In genomic region chr11:20387262-20388095, GRCh38 we compare ENCODE assay signal across 8 cellular contexts. TPM values are rescaled to one million over a fixed set of nuclear protein-coding genes. Genes with fewer than 3 reads are reported as not detected.
DNase-seq lines count a peak whose midpoint lies in the region; ATAC-seq and TF ChIP-seq lines count a peak whose summit lies in the region.

TSS of gene PRMT3 (plus strand) at chr11:20387716. CDS start at chr11:20387747, 31 bp downstream.

- H3K79me2 ChIP-seq in fibroblast of lung (ENCODE audit: control insufficient read depth, insufficient read depth, low read length): peaks cover 5% of the 10 kb centered on the region

- H3K27ac Mint-ChIP-seq in activated T-helper 17 cell treated with anti-CD3 and anti-CD28 coated beads, Interleukin-2, amount 50 U/mL, for 72 hours: peak within 1 kb of the TSS; percentile 98
- peak within 1 kb of the TSS; percentile 98 to 100 (median 100) for H3K27ac Mint-ChIP-seq in naive thymus-derived CD8-positive, alpha-beta T cell
- H3K27ac Mint-ChIP-seq in stimulated activated naive B cell treated with anti-CD40 and anti-IgM and Interleukin-4, amounts not matched to agents 10 μg/mL and 1 μg/mL and 100 μg/mL, for 72 hours: peak within 1 kb of the TSS; percentile 100

- no peaks in the 10 kb centered on the region for H3K9me3 Mint-ChIP-seq in activated T-helper 17 cell treated with anti-CD3 and anti-CD28 coated beads, Interleukin-2, amount 50 U/mL, for 72 hours
- H3K9me3 Mint-ChIP-seq in naive thymus-derived CD8-positive, alpha-beta T cell: no peaks in the 10 kb centered on the region
- H3K9me3 Mint-ChIP-seq in stimulated activated naive B cell treated with anti-CD40 and anti-IgM and Interleukin-4, amounts not matched to agents 10 μg/mL and 1 μg/mL and 100 μg/mL, for 72 hours: no peaks in the 10 kb centered on the region

- POLR2A ChIA-PET in RWPE1 (lab: Yijun Ruan, JAX; ENCODE audit: low non-redundant PET): no interaction called here
- POLR2A ChIA-PET in naive thymus-derived CD8-positive, alpha-beta T cell (lab: Charles Lee): interaction anchor here (1.1 to 1.9 kb wide), 3 partner anchors 10 to 24 kb away, joined by 3 to 12 read pairs (median 6); partner anchors contain the start of gene HTATIP2

- H3K4me1 Mint-ChIP-seq in activated T-helper 17 cell treated with anti-CD3 and anti-CD28 coated beads, Interleukin-2, amount 50 U/mL, for 72 hours: no peaks in the 10 kb centered on the region
- peaks cover 15 to 37% (median 28%) of the 10 kb centered on the region in 4 donors for H3K4me1 Mint-ChIP-seq in naive thymus-derived CD8-positive, alpha-beta T cell
- H3K4me1 Mint-ChIP-seq in stimulated activated naive B cell treated with anti-CD40 and anti-IgM and Interleukin-4, amounts not matched to agents 10 μg/mL and 1 μg/mL and 100 μg/mL, for 72 hours: peaks cover 9 to 15% of the 10 kb centered on the region in 2 donors

- ATAC-seq in activated T-helper 17 cell treated with anti-CD3 and anti-CD28 coated beads, Interleukin-2, amount 50 U/mL, for 72 hours (replicated peaks): peak; percentile 92
- ATAC-seq in naive thymus-derived CD8-positive, alpha-beta T cell: peak; percentile 87 to 89
- peak; percentile 88 to 93 for ATAC-seq in stimulated activated naive B cell treated with anti-CD40 and anti-IgM and Interleukin-4, amounts not matched to agents 10 μg/mL and 1 μg/mL and 100 μg/mL, for 72 hours (replicated peaks)

- peak within 1 kb of the TSS; percentile 94 for H3K9ac ChIP-seq in fibroblast of lung (ENCODE audit: insufficient read depth, low read length)

- H3K9me3 ChIP-seq in fibroblast of lung (ENCODE audit: control insufficient read depth, insufficient read depth, low read depth, low read length): no peaks in the 10 kb centered on the region

- H3K36me3 ChIP-seq in H7 (replicated peaks; ENCODE audit: control insufficient read depth, insufficient read depth, low read length) (no peaks in the 10 kb centered on the region; the same call in none of the 2 replicates), fibroblast of lung (ENCODE audit: control insufficient read depth, insufficient read depth, low read length) (no peaks in the 10 kb centered on the region)

- DNase-seq in ELR (ENCODE audit: low read depth) (peak; percentile 95), H7 (peak; percentile 95), LoVo (ENCODE audit: low spot score) (peak; percentile 95), RWPE1 (ENCODE audit: low spot score) (peak; percentile 93), fibroblast of lung (ENCODE audit: low read depth in 2 of 2) (peak; percentile 93 to 95)
- DNase-seq in naive thymus-derived CD8-positive, alpha-beta T cell: peak; percentile 95 to 99 (median 98)
- DNase-seq in stimulated activated naive B cell treated with anti-CD40 and anti-IgM and Interleukin-4, amounts not matched to agents 10 μg/mL and 1 μg/mL and 100 μg/mL, for 72 hours: peak; percentile 96

- peak; percentile 28 for TF ChIP-seq CTCF in RWPE1 (conservative IDR thresholded peaks at IDR 0.05; ENCODE audit: low read depth)
- peak in 1 of 2 donors; percentile 99 for TF ChIP-seq CTCF in fibroblast of lung (conservative IDR thresholded peaks at IDR 0.05 in 1 of 2, IDR thresholded peaks at IDR 0.05 in 1 of 2; ENCODE audit: low read depth in 1 of 2, low read length in 2 of 2)

- H3K4me3 Mint-ChIP-seq in activated T-helper 17 cell treated with anti-CD3 and anti-CD28 coated beads, Interleukin-2, amount 50 U/mL, for 72 hours: peak within 1 kb of the TSS; percentile 95
- peak within 1 kb of the TSS; percentile 94 to 99 (median 97) for H3K4me3 Mint-ChIP-seq in naive thymus-derived CD8-positive, alpha-beta T cell
- peak within 1 kb of the TSS; percentile 98 to 100 for H3K4me3 Mint-ChIP-seq in stimulated activated naive B cell treated with anti-CD40 and anti-IgM and Interleukin-4, amounts not matched to agents 10 μg/mL and 1 μg/mL and 100 μg/mL, for 72 hours

- H3K4me3 ChIP-seq in H7 (ENCODE audit: insufficient read depth, low read depth, low read length) (peak within 1 kb of the TSS; percentile 82), fibroblast of lung (replicated peaks in 1 of 4; ENCODE audit: control extremely low read depth in 1 of 4, insufficient read depth in 1 of 4, low read depth in 3 of 4, low read length in 4 of 4) (peak within 1 kb of the TSS; percentile 70 to 94 (median 80))

- CTCF ChIA-PET in RWPE1 (lab: Yijun Ruan, JAX): interaction anchor here (0.6 to 0.8 kb wide), 7 partner anchors 20 to 1770 kb away, joined by 3 to 11 read pairs (median 3); no protein-coding TSS in a partner anchor

- H2AFZ ChIP-seq in fibroblast of lung (ENCODE audit: low read length): peak within 1 kb of the TSS; percentile 82

- peak within 1 kb of the TSS; percentile 87 for H3K27ac ChIP-seq in RWPE1
- peak within 1 kb of the TSS; percentile 93 for H3K27ac ChIP-seq in fibroblast of lung (ENCODE audit: insufficient read depth, low read length)

- peaks cover 54% of the 10 kb centered on the region for H3K36me3 Mint-ChIP-seq in activated T-helper 17 cell treated with anti-CD3 and anti-CD28 coated beads, Interleukin-2, amount 50 U/mL, for 72 hours (ENCODE audit: low read depth)
- H3K36me3 Mint-ChIP-seq in naive thymus-derived CD8-positive, alpha-beta T cell: peaks cover 0 to 22% (median 6%) of the 10 kb centered on the region in 3 donors
- H3K36me3 Mint-ChIP-seq in stimulated activated naive B cell treated with anti-CD40 and anti-IgM and Interleukin-4, amounts not matched to agents 10 μg/mL and 1 μg/mL and 100 μg/mL, for 72 hours: peaks cover 15 to 26% of the 10 kb centered on the region in 2 donors

- H3K4me2 ChIP-seq in fibroblast of lung (ENCODE audit: extremely low read depth, insufficient read depth, low read length): peak within 1 kb of the TSS; percentile 99

- H3K4me1 ChIP-seq in fibroblast of lung (ENCODE audit: control insufficient read depth, extremely low read depth, insufficient read depth, low read length): no peaks in the 10 kb centered on the region

- no peaks in the 10 kb centered on the region for H4K20me1 ChIP-seq in fibroblast of lung (ENCODE audit: control insufficient read depth, extremely low read depth, insufficient read depth, low read length)

- no peaks in the 10 kb centered on the region for H3K27me3 Mint-ChIP-seq in activated T-helper 17 cell treated with anti-CD3 and anti-CD28 coated beads, Interleukin-2, amount 50 U/mL, for 72 hours
- no peaks in the 10 kb centered on the region for H3K27me3 Mint-ChIP-seq in naive thymus-derived CD8-positive, alpha-beta T cell
- H3K27me3 Mint-ChIP-seq in stimulated activated naive B cell treated with anti-CD40 and anti-IgM and Interleukin-4, amounts not matched to agents 10 μg/mL and 1 μg/mL and 100 μg/mL, for 72 hours: no peaks in the 10 kb centered on the region

- H3K27me3 ChIP-seq in H7 (ENCODE audit: control insufficient read depth, insufficient read depth, low read length) (no peaks in the 10 kb centered on the region), fibroblast of lung (ENCODE audit: control insufficient read depth, insufficient read depth, low read length) (no peaks in the 10 kb centered on the region)

RNA-seq across cellular contexts. Expression of gene PRMT3, which starts in this region (rescaled TPM):
- 49.8 and 58.9 TPM in 2 replicates for total RNA-seq in H7 (2014; rRNA removed; shearing (Covaris generic))
- 10 to 100 TPM; 21.4 to 42.0 TPM for total RNA-seq in activated T-helper 17 cell treated with anti-CD3 and anti-CD28 coated beads, Interleukin-2, amount 50 U/mL, for 72 hours
- total RNA-seq in fibroblast of lung: 12.8 and 13.0 TPM in 2 replicates
- polyA plus RNA-seq in fibroblast of lung: 14.2 and 15.7 TPM in 2 replicates
- 8.4 and 11.4 TPM in 2 replicates for polyA plus RNA-seq in fibroblast of lung (2012)
- 0.12 and 0.41 TPM in 2 replicates for polyA minus RNA-seq in fibroblast of lung (ENCODE audit: low replicate concordance)
- total RNA-seq in naive thymus-derived CD8-positive, alpha-beta T cell: 10 to 100 TPM; 17.8 to 19.1 TPM
- polyA plus RNA-seq in naive thymus-derived CD8-positive, alpha-beta T cell: 1 to 10 TPM; 6.5 to 8.7 (median 7.4) TPM

Comparison
In these comparisons a context has a peak if more than half of its experiments do, and no peak if none do; other contexts are left out.
1. Peak in every context shown above with its lines: DNase-seq, ATAC-seq, H3K4me3 ChIP-seq and H3K27ac ChIP-seq.